In genomic region chr1:42824481-42825057, GRCh38 we compare ENCODE assay signal across 1 cellular context.
A peak's percentile ranks its signal among the peaks of the same experiment; 100 is the strongest.
TF ChIP-seq lines count a peak whose summit lies in the region.

No MANE protein-coding gene starts in this region.

TF ChIP-seq in K562, 482 proteins besides CTCF, POLR2A, EP300 and RAD21 (continued from another document and continues in another):
- TF ChIP-seq ZBTB49 (CRISPR knock-in tag; IDR thresholded peaks at IDR 0.05; ENCODE audit: borderline replicate concordance) (no peak), SP2 (IDR thresholded peaks at IDR 0.05; ENCODE audit: extremely low read depth, low read depth, low read length, poor library complexity, severe bottlenecking) (no peak), RBM17 (IDR thresholded peaks at IDR 0.05; ENCODE audit: borderline replicate concordance, low read depth, low read length) (no peak), KDM2B (CRISPR knock-in tag; IDR thresholded peaks at IDR 0.05) (peak; percentile 27; the same call in 1 of the 2 replicates), ZBTB7A (IDR thresholded peaks at IDR 0.05; ENCODE audit: borderline replicate concordance, control insufficient read depth, low read depth, low read length) (peak; percentile 68), SUPT5H (IDR thresholded peaks at IDR 0.05) (no peak), MCM7 (IDR thresholded peaks at IDR 0.05) (no peak), DNMT1 (IDR thresholded peaks at IDR 0.05) (no peak), ZNF384 (IDR thresholded peaks at IDR 0.05; ENCODE audit: low read depth, low read length) (no peak), MGA (IDR thresholded peaks at IDR 0.05) (no peak), ARID3B (CRISPR knock-in tag; IDR thresholded peaks at IDR 0.05; ENCODE audit: borderline replicate concordance) (no peak), MCM2 (IDR thresholded peaks at IDR 0.05; ENCODE audit: low read depth) (no peak), KDM5B (IDR thresholded peaks at IDR 0.05; ENCODE audit: insufficient replicate concordance, low read depth, low read length) (no peak), MED1 (CRISPR knock-in tag; IDR thresholded peaks at IDR 0.05; ENCODE audit: borderline replicate concordance) (no peak), HOMEZ (CRISPR knock-in tag; IDR thresholded peaks at IDR 0.05) (no peak), ZNF76 (CRISPR knock-in tag; IDR thresholded peaks at IDR 0.05; ENCODE audit: borderline replicate concordance) (no peak), HSF4 (CRISPR knock-in tag; IDR thresholded peaks at IDR 0.05; ENCODE audit: borderline replicate concordance) (0 out of 2 replicates have a peak, but pooled peaks have one; percentile 6), SREBF1 (IDR thresholded peaks at IDR 0.05; ENCODE audit: borderline replicate concordance, low read depth, low read length) (no peak), OTX1 (CRISPR knock-in tag; IDR thresholded peaks at IDR 0.05) (no peak), BCOR (IDR thresholded peaks at IDR 0.05) (no peak), ZNF695 (CRISPR knock-in tag; IDR thresholded peaks at IDR 0.05) (no peak), RCOR1 (IDR thresholded peaks at IDR 0.05; ENCODE audit: borderline replicate concordance in 1 of 2, low read depth in 2 of 2, low read length in 2 of 2) (no peak), CREB1 (IDR thresholded peaks at IDR 0.05) (no peak), CREB1 (CRISPR knock-in tag; IDR thresholded peaks at IDR 0.05) (no peak), POLR2AphosphoS2 (IDR thresholded peaks at IDR 0.05; ENCODE audit: low read length) (no peak), ZNF696 (CRISPR knock-in tag; conservative IDR thresholded peaks at IDR 0.05) (no peak), ZNF436 (CRISPR knock-in tag; IDR thresholded peaks at IDR 0.05) (no peak), ZNF3 (CRISPR knock-in tag; IDR thresholded peaks at IDR 0.05) (no peak), TAF9B (IDR thresholded peaks at IDR 0.05; ENCODE audit: partially characterized antibody) (no peak), ZNF830 (CRISPR knock-in tag; IDR thresholded peaks at IDR 0.05) (no peak), TAL1 (IDR thresholded peaks at IDR 0.05) (no peak), TRIM25 (IDR thresholded peaks at IDR 0.05; ENCODE audit: borderline replicate concordance) (no peak), SMARCC2 (IDR thresholded peaks at IDR 0.05; ENCODE audit: low read depth) (no peak)
